In genomic region chr4:110418641-110419040, GRCh38 we compare ENCODE assay signal across 26 cellular contexts. TPM values are rescaled to one million over a fixed set of nuclear protein-coding genes. Genes with fewer than 3 reads are reported as not detected.
"Had no signal": no experiment of that assay in that cellular context is flagged by ENCODE, and none has a peak within 500 bp of the region (broad histone marks: within the 10 kb centered on the region; RNA-seq: fewer than 3 reads in every experiment).

No MANE protein-coding gene starts in this region.

- H3K4me3 ChIP-seq: adrenal gland, body of pancreas, gastrocnemius medialis, psoas muscle, stomach, tibial artery had no signal

- H3K27ac Mint-ChIP-seq: activated B cell treated with CpG ODN at 0.5 μM for 24 hours; activated CD8-positive, alpha-beta T cell treated with anti-CD3 and anti-CD28 coated beads for 36 hours; activated naive CD8-positive, alpha-beta T cell treated with anti-CD3 and anti-CD28 coated beads for 36 hours; activated T-helper 2 cell treated with anti-CD3 and anti-CD28 coated beads, Interferon-gamma antibody, Interleukin-2, Interleukin-4, amounts not matched to agents 10 μg/mL and 5 μg/mL and 100 μg/mL, durations not matched to agents 14 hours and 24 hours and 36 hours; immature natural killer cell; naive thymus-derived CD8-positive, alpha-beta T cell; T-helper 17 cell had no signal

- H3K36me3 ChIP-seq: adrenal gland, gastrocnemius medialis, stomach, tibial artery had no signal

- DNase-seq: activated B cell treated with CpG ODN at 0.5 μM for 24 hours; activated CD4-positive, alpha-beta T cell treated with anti-CD3 and anti-CD28 coated beads, Interleukin-2, amount 50 U/mL, for 1 hour; activated CD8-positive, alpha-beta T cell treated with anti-CD3 and anti-CD28 coated beads for 36 hours; activated naive CD4-positive, alpha-beta T cell treated with Interleukin-2 at 50 U/mL for 16 hours; activated naive CD8-positive, alpha-beta T cell treated with anti-CD3 and anti-CD28 coated beads for 36 hours; activated T-cell treated with anti-CD3 and anti-CD28 coated beads, Interleukin-2, amount 50 U/mL, for 48 hours; adrenal gland; aorta; body of pancreas; dermis blood vessel endothelial cell; effector CD4-positive, alpha-beta T cell; gastrocnemius medialis; glutamatergic neuron; immature natural killer cell; kidney; midbrain; naive thymus-derived CD8-positive, alpha-beta T cell; occipital lobe; stomach; T-helper 17 cell; T1000; tibial artery had no signal

- ATAC-seq: activated CD8-positive, alpha-beta T cell treated with anti-CD3 and anti-CD28 coated beads for 36 hours; body of pancreas; gastrocnemius medialis; naive thymus-derived CD8-positive, alpha-beta T cell; psoas muscle; T-helper 17 cell had no signal

- H3K4me1 Mint-ChIP-seq: activated B cell treated with CpG ODN at 0.5 μM for 24 hours; activated naive CD8-positive, alpha-beta T cell treated with anti-CD3 and anti-CD28 coated beads for 36 hours; immature natural killer cell; naive thymus-derived CD8-positive, alpha-beta T cell; T-helper 17 cell had no signal

- H3K9me3 ChIP-seq: adrenal gland, body of pancreas, gastrocnemius medialis, psoas muscle, tibial artery had no signal

- H2AFZ ChIP-seq: parathyroid adenoma had no signal

- H3K36me3 Mint-ChIP-seq: activated naive CD8-positive, alpha-beta T cell treated with anti-CD3 and anti-CD28 coated beads for 36 hours; immature natural killer cell had no signal

- H3K79me2 ChIP-seq: parathyroid adenoma had no signal

- H3K27ac ChIP-seq: adrenal gland, body of pancreas, gastrocnemius medialis, parathyroid adenoma, psoas muscle, stomach, tibial artery had no signal

- H3K9ac ChIP-seq: parathyroid adenoma had no signal

- H3K4me1 ChIP-seq: adrenal gland, body of pancreas, gastrocnemius medialis, parathyroid adenoma, psoas muscle, stomach, tibial artery had no signal

- H3K27me3 ChIP-seq: adrenal gland, body of pancreas, gastrocnemius medialis, stomach, tibial artery had no signal

- H3K4me3 Mint-ChIP-seq: activated B cell treated with CpG ODN at 0.5 μM for 24 hours; activated CD8-positive, alpha-beta T cell treated with anti-CD3 and anti-CD28 coated beads for 36 hours; activated naive CD8-positive, alpha-beta T cell treated with anti-CD3 and anti-CD28 coated beads for 36 hours; immature natural killer cell; neural crest cell; T-helper 17 cell had no signal

- H3K9me3 Mint-ChIP-seq: activated T-helper 2 cell treated with anti-CD3 and anti-CD28 coated beads, Interferon-gamma antibody, Interleukin-2, Interleukin-4, amounts not matched to agents 10 μg/mL and 5 μg/mL and 100 μg/mL, durations not matched to agents 14 hours and 24 hours and 36 hours had no signal

- H3K27me3 Mint-ChIP-seq: activated B cell treated with CpG ODN at 0.5 μM for 24 hours had no signal

RNA-seq across cellular contexts. Expression of gene ENPEP, which starts 57.3 kb away (rescaled TPM):
- total RNA-seq: activated B cell treated with CpG ODN at 0.5 μM for 24 hours; activated naive CD8-positive, alpha-beta T cell treated with anti-CD3 and anti-CD28 coated beads for 36 hours; naive thymus-derived CD8-positive, alpha-beta T cell; T-helper 17 cell had no signal
- polyA plus RNA-seq: immature natural killer cell; naive thymus-derived CD8-positive, alpha-beta T cell had no signal
